ENCODE assay signal across 24 cellular contexts in genomic region chr7:41879424-41879823, GRCh38.
DNase-seq lines count a peak whose midpoint lies in the region; ATAC-seq and TF ChIP-seq lines count a peak whose summit lies in the region.
"Had no signal": no experiment of that assay in that cellular context is flagged by ENCODE, and none has a peak within 500 bp of the region (broad histone marks: within the 10 kb centered on the region; RNA-seq: fewer than 3 reads in every experiment).

No MANE protein-coding gene starts in this region.

- WGBS in mesenchymal stem cell: 83% methylated on average over 2 of the region's 5 CpGs

- H3F3A ChIP-seq in neural progenitor cell (ENCODE audit: low read depth): no peaks in the 10 kb centered on the region

- H3K18ac ChIP-seq in mesenchymal stem cell (ENCODE audit: low read depth in 1 of 2, low read length in 2 of 2): no peak overlapping the region

- H3K27ac Mint-ChIP-seq in T-helper 1 cell treated with Interleukin-12 subunit alpha and Interleukin-12 subunit beta and Interleukin-4 antibody, amounts not matched to agents 30 μg/mL and 1 μg/mL, for 36 hours: peak overlapping the region; percentile 44
- peak overlapping the region; percentile 44 for H3K27ac Mint-ChIP-seq in activated naive CD8-positive, alpha-beta T cell treated with anti-CD3 and anti-CD28 coated beads, Interleukin-2, amount 10 ng/mL, durations not matched to agents 7 days and 5 days
- peak overlapping the region; percentile 94 for H3K27ac Mint-ChIP-seq in stimulated activated effector memory CD8-positive, alpha-beta T cell treated with anti-CD3 and anti-CD28 coated beads, Interleukin-12 subunit alpha, Interleukin-12 subunit beta, amount 100 ng/mL, for 72 hours
- no peak overlapping the region for H3K27ac Mint-ChIP-seq in neural progenitor cell
- H3K27ac Mint-ChIP-seq: activated B cell treated with CpG ODN at 0.5 μM for 24 hours had no signal

- H3K9me3 ChIP-seq in mesenchymal stem cell (ENCODE audit: control insufficient read depth, low read length) (no peaks in the 10 kb centered on the region), neural progenitor cell (ENCODE audit: low read depth) (no peaks in the 10 kb centered on the region)
- H3K9me3 ChIP-seq: ovary, spleen, thyroid gland had no signal

- no peak overlapping the region for H2AFZ ChIP-seq in mesenchymal stem cell (ENCODE audit: low read depth, low read length)
- H2AFZ ChIP-seq in neural progenitor cell (replicated peaks): no peak overlapping the region

- H3K14ac ChIP-seq in mesenchymal stem cell (ENCODE audit: low read length in 2 of 2): no peak overlapping the region

- no peak for TF ChIP-seq CTCF in neural progenitor cell (IDR thresholded peaks at IDR 0.05)

- ATAC-seq in activated naive CD8-positive, alpha-beta T cell treated with anti-CD3 and anti-CD28 coated beads, Interleukin-2, amount 10 ng/mL, durations not matched to agents 7 days and 5 days (ENCODE audit: low read depth): no peak
- no peak for ATAC-seq in stimulated activated effector memory CD8-positive, alpha-beta T cell treated with anti-CD3 and anti-CD28 coated beads, Interleukin-12 subunit alpha, Interleukin-12 subunit beta, amount 100 ng/mL, for 72 hours
- ATAC-seq: stimulated activated naive CD8-positive, alpha-beta T cell treated with anti-CD3 and anti-CD28 coated beads, Interleukin-15, Interleukin-2, amounts not matched to agents 100 U/mL and 50 U/mL, for 24 hours had no signal

- no peak overlapping the region for H3K27ac ChIP-seq in mesenchymal stem cell (ENCODE audit: low read length, poor library complexity, severe bottlenecking)
- no peak overlapping the region for H3K27ac ChIP-seq in neural progenitor cell
- H3K27ac ChIP-seq: 22Rv1, ovary, spleen, thyroid gland had no signal

- H3K4me3 Mint-ChIP-seq in T-helper 1 cell treated with Interleukin-12 subunit alpha and Interleukin-12 subunit beta and Interleukin-4 antibody, amounts not matched to agents 30 μg/mL and 1 μg/mL, for 36 hours: no peak overlapping the region
- H3K4me3 Mint-ChIP-seq in activated naive CD8-positive, alpha-beta T cell treated with anti-CD3 and anti-CD28 coated beads, Interleukin-2, amount 10 ng/mL, durations not matched to agents 7 days and 5 days: no peak overlapping the region
- no peak overlapping the region for H3K4me3 Mint-ChIP-seq in stimulated activated effector memory CD8-positive, alpha-beta T cell treated with anti-CD3 and anti-CD28 coated beads, Interleukin-12 subunit alpha, Interleukin-12 subunit beta, amount 100 ng/mL, for 72 hours
- H3K4me3 Mint-ChIP-seq in neural progenitor cell: no peak overlapping the region
- H3K4me3 Mint-ChIP-seq: activated B cell treated with CpG ODN at 0.5 μM for 24 hours had no signal

- H2BK15ac ChIP-seq in mesenchymal stem cell (ENCODE audit: low read depth, poor library complexity, severe bottlenecking): no peak overlapping the region

- H2AK5ac ChIP-seq in mesenchymal stem cell (ENCODE audit: low read length, severe bottlenecking): peak overlapping the region; percentile 37

- H3K9ac ChIP-seq in mesenchymal stem cell (ENCODE audit: low read length) (no peak overlapping the region), neural progenitor cell (no peak overlapping the region)

- H3K23ac ChIP-seq in mesenchymal stem cell (ENCODE audit: low read length in 2 of 2): no peak overlapping the region

- H3K36me3 Mint-ChIP-seq in T-helper 1 cell treated with Interleukin-12 subunit alpha and Interleukin-12 subunit beta and Interleukin-4 antibody, amounts not matched to agents 30 μg/mL and 1 μg/mL, for 36 hours (ENCODE audit: low read depth): peaks cover 34% of the 10 kb centered on the region
- peaks cover 30% of the 10 kb centered on the region for H3K36me3 Mint-ChIP-seq in activated naive CD8-positive, alpha-beta T cell treated with anti-CD3 and anti-CD28 coated beads, Interleukin-2, amount 10 ng/mL, durations not matched to agents 7 days and 5 days
- peaks cover 12% of the 10 kb centered on the region for H3K36me3 Mint-ChIP-seq in stimulated activated effector memory CD8-positive, alpha-beta T cell treated with anti-CD3 and anti-CD28 coated beads, Interleukin-12 subunit alpha, Interleukin-12 subunit beta, amount 100 ng/mL, for 72 hours
- H3K36me3 Mint-ChIP-seq in neural progenitor cell: no peaks in the 10 kb centered on the region

- no peaks in the 10 kb centered on the region for H3K79me1 ChIP-seq in mesenchymal stem cell (replicated peaks; ENCODE audit: low read length, poor library complexity, severe bottlenecking)

- H3K36me3 ChIP-seq in mesenchymal stem cell (ENCODE audit: control insufficient read depth in 1 of 2, insufficient read depth in 2 of 2, low read depth in 1 of 2, low read length in 2 of 2) (no peaks in the 10 kb centered on the region), neural progenitor cell (no peaks in the 10 kb centered on the region)
- H3K36me3 ChIP-seq: ovary, spleen, thyroid gland had no signal

- POLR2A ChIA-PET in activated naive CD8-positive, alpha-beta T cell treated with anti-CD3 and anti-CD28 coated beads, Interleukin-2, amount 10 ng/mL, durations not matched to agents 7 days and 5 days (lab: Charles Lee): no interaction called here

- no peak overlapping the region for H4K8ac ChIP-seq in mesenchymal stem cell (ENCODE audit: low read length)

- H2BK5ac ChIP-seq in mesenchymal stem cell (ENCODE audit: low read depth, low read length, poor library complexity, severe bottlenecking): no peak overlapping the region

- H3K4me2 ChIP-seq in mesenchymal stem cell (ENCODE audit: low read length, poor library complexity, severe bottlenecking) (no peak overlapping the region), neural progenitor cell (no peak overlapping the region)

- no peaks in the 10 kb centered on the region for H3K79me2 ChIP-seq in neural progenitor cell (ENCODE audit: low read depth)

- H3K4me3 ChIP-seq in mesenchymal stem cell (ENCODE audit: insufficient read depth in 1 of 2, low read depth in 1 of 2, low read length in 2 of 2): no peak overlapping the region
- H3K4me3 ChIP-seq in neural progenitor cell: no peak overlapping the region
- H3K4me3 ChIP-seq: lung, ovary, spleen, thyroid gland had no signal

- no peak overlapping the region for H4K91ac ChIP-seq in mesenchymal stem cell (ENCODE audit: low read length)

- H3K27me3 ChIP-seq in mesenchymal stem cell (ENCODE audit: control insufficient read depth in 1 of 2, insufficient read depth in 1 of 2, low read length in 2 of 2) (no peaks in the 10 kb centered on the region), neural progenitor cell (no peaks in the 10 kb centered on the region)
- H3K27me3 ChIP-seq: ovary, spleen, thyroid gland had no signal

- H2BK12ac ChIP-seq in mesenchymal stem cell (ENCODE audit: low read length in 2 of 2): no peak overlapping the region

- H3K27me3 Mint-ChIP-seq in T-helper 1 cell treated with Interleukin-12 subunit alpha and Interleukin-12 subunit beta and Interleukin-4 antibody, amounts not matched to agents 30 μg/mL and 1 μg/mL, for 36 hours (ENCODE audit: low read depth): no peaks in the 10 kb centered on the region
- H3K27me3 Mint-ChIP-seq in activated naive CD8-positive, alpha-beta T cell treated with anti-CD3 and anti-CD28 coated beads, Interleukin-2, amount 10 ng/mL, durations not matched to agents 7 days and 5 days: peaks cover 3% of the 10 kb centered on the region
- H3K27me3 Mint-ChIP-seq in neural progenitor cell (ENCODE audit: insufficient read depth, low read depth): peaks cover 12% of the 10 kb centered on the region
- H3K27me3 Mint-ChIP-seq: activated B cell treated with CpG ODN at 0.5 μM for 24 hours had no signal

- H4K20me1 ChIP-seq in neural progenitor cell (ENCODE audit: low read depth): no peaks in the 10 kb centered on the region

- peaks cover 41% of the 10 kb centered on the region for H3K4me1 Mint-ChIP-seq in T-helper 1 cell treated with Interleukin-12 subunit alpha and Interleukin-12 subunit beta and Interleukin-4 antibody, amounts not matched to agents 30 μg/mL and 1 μg/mL, for 36 hours (ENCODE audit: low read depth)
- H3K4me1 Mint-ChIP-seq in activated naive CD8-positive, alpha-beta T cell treated with anti-CD3 and anti-CD28 coated beads, Interleukin-2, amount 10 ng/mL, durations not matched to agents 7 days and 5 days: peaks cover 29% of the 10 kb centered on the region
- H3K4me1 Mint-ChIP-seq in stimulated activated effector memory CD8-positive, alpha-beta T cell treated with anti-CD3 and anti-CD28 coated beads, Interleukin-12 subunit alpha, Interleukin-12 subunit beta, amount 100 ng/mL, for 72 hours: peaks cover 61% of the 10 kb centered on the region
- peaks cover 4% of the 10 kb centered on the region for H3K4me1 Mint-ChIP-seq in neural progenitor cell

- no peak overlapping the region for H2BK120ac ChIP-seq in mesenchymal stem cell (ENCODE audit: low read depth, low read length)

- DNase-seq in T-helper 1 cell (no peak), mesenchymal stem cell (no peak), occipital lobe (lab: John Stamatoyannopoulos, UW) (no peak), neural progenitor cell (ENCODE audit: low spot score) (no peak), foreskin melanocyte (no peak)
- no peak for DNase-seq in activated naive CD8-positive, alpha-beta T cell treated with anti-CD3 and anti-CD28 coated beads, Interleukin-2, amount 10 ng/mL, durations not matched to agents 7 days and 5 days
- DNase-seq in stimulated activated effector memory CD8-positive, alpha-beta T cell treated with anti-CD3 and anti-CD28 coated beads, Interleukin-12 subunit alpha, Interleukin-12 subunit beta, amount 100 ng/mL, for 72 hours (ENCODE audit: low spot score in 2 of 2): no peak
- DNase-seq: activated B cell treated with CpG ODN at 0.5 μM for 24 hours; activated CD4-positive, alpha-beta T cell treated with anti-CD3 and anti-CD28 coated beads, Interleukin-2, amount 50 U/mL, for 48 hours; activated naive CD4-positive, alpha-beta T cell treated with Interleukin-2 at 50 U/mL for 16 hours; KG1; MM.1S; NCI-H1417; NCI-H2081 treated with DMSO at 0.1 percent for 48 hours; NCI-H446; ovary; retina; spleen; stimulated activated CD4-positive, alpha-beta T cell treated with anti-CD3 and anti-CD28 coated beads, Interleukin-2, amount 100 ng/mL, for 48 hours; stimulated activated naive CD8-positive, alpha-beta T cell treated with anti-CD3 and anti-CD28 coated beads, Interleukin-15, Interleukin-2, amounts not matched to agents 100 U/mL and 50 U/mL, for 24 hours; thyroid gland had no signal

- H3K4me1 ChIP-seq in mesenchymal stem cell (ENCODE audit: control insufficient read depth, insufficient read depth, low read depth, low read length) (peaks cover 10% of the 10 kb centered on the region), neural progenitor cell (no peaks in the 10 kb centered on the region)
- H3K4me1 ChIP-seq: thyroid gland had no signal

- H3K9me3 Mint-ChIP-seq in T-helper 1 cell treated with Interleukin-12 subunit alpha and Interleukin-12 subunit beta and Interleukin-4 antibody, amounts not matched to agents 30 μg/mL and 1 μg/mL, for 36 hours: peaks cover 41% of the 10 kb centered on the region
- H3K9me3 Mint-ChIP-seq in activated naive CD8-positive, alpha-beta T cell treated with anti-CD3 and anti-CD28 coated beads, Interleukin-2, amount 10 ng/mL, durations not matched to agents 7 days and 5 days: peaks cover 18% of the 10 kb centered on the region
- H3K9me3 Mint-ChIP-seq in stimulated activated effector memory CD8-positive, alpha-beta T cell treated with anti-CD3 and anti-CD28 coated beads, Interleukin-12 subunit alpha, Interleukin-12 subunit beta, amount 100 ng/mL, for 72 hours: peaks cover 3% of the 10 kb centered on the region
- H3K9me3 Mint-ChIP-seq in neural progenitor cell: peaks cover 3% of the 10 kb centered on the region
- H3K9me3 Mint-ChIP-seq: activated B cell treated with CpG ODN at 0.5 μM for 24 hours had no signal

- peak overlapping the region in 1 of 2 experiments; percentile 70 for H3K4ac ChIP-seq in mesenchymal stem cell (ENCODE audit: low read depth in 1 of 2, low read length in 2 of 2)
